In the genomic region with DNA sequence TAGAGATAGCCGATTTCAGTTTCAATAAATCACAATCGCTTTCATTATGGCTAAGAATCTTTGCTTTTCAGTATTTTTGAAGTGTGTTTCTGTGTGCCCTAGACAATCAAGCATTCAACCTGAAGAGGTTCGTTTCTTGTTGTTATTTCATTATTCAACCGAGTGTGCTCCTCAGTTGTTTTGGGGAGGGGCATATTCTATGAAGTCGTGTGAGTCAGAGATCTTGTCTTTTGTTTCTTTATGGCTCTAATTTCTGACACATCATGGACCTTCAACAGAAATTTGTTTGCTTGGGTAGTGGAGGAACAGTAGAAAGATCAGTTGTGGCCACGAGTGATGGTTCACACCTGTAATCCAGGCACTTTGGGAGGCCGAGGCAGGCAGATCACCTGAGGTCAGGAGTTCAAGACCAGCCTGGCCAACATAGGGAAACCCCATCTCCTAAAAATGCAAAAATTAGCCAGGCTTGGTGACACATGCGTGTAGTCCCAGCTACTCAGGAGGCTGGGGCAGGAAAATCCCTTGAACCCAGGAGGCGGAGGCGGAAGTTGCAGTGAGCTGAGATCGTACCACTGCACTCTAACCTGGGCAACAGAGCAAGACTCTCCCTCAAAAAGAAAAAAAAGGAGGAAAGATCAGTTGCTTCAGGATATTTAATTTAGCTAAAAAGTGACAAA, we compare ENCODE assay signal across 1 cellular context.
A peak's percentile ranks its signal among the peaks of the same experiment; 100 is the strongest.
TF ChIP-seq lines count a peak whose summit lies in the region.

No MANE protein-coding gene starts in this region.

TF ChIP-seq in K562, 482 proteins besides CTCF, POLR2A, EP300 and RAD21 (continued from another document):
- TF ChIP-seq CUX1 (CRISPR knock-in tag; IDR thresholded peaks at IDR 0.05) (no peak), DPF2 (IDR thresholded peaks at IDR 0.05) (peak; percentile 55), JUND (IDR thresholded peaks at IDR 0.05; ENCODE audit: borderline replicate concordance, low read depth, low read length) (peak; percentile 78), JUND (tag; IDR thresholded peaks at IDR 0.05; ENCODE audit: borderline replicate concordance, low read depth, low read length) (peak; percentile 58; the same call in 1 of the 3 replicates)
